Comparison of ENCODE assay signal across 1 cellular context in genomic region chrX:639151-639550, GRCh38.
TF ChIP-seq lines count a peak whose summit lies in the region.

No MANE protein-coding gene starts in this region.

TF ChIP-seq in H1, 55 proteins besides CTCF, POLR2A, EP300 and RAD21:
- TF ChIP-seq KDM5A (IDR thresholded peaks at IDR 0.05; ENCODE audit: low read length) (no peak), CTBP2 (IDR thresholded peaks at IDR 0.05; ENCODE audit: borderline replicate concordance, insufficient read depth, insufficient read length, low read length) (no peak), MAFK (IDR thresholded peaks at IDR 0.05; ENCODE audit: low read depth, low read length) (no peak), CBX8 (IDR thresholded peaks at IDR 0.05; ENCODE audit: borderline replicate concordance, low read depth, low read length) (no peak), ASH2L (IDR thresholded peaks at IDR 0.05; ENCODE audit: low read length) (peak; percentile 22)
